In the genomic region with DNA sequence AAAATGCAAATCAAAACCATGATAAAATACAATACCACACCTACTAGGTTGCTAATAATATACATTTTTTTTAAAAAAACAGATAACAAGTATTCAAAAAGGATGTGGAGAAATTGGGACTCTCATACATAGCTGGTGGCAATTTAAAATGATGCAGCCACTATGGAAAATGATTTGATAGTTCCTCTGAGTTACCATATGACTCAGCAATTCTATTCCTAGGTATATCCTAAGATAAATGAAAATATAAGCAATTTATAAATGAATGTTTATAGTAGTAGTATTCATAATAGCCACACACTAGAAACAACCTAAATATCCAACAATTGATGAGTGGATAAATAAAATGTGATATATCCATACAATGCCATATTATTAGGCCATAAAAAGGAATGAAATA, we compare ENCODE assay signal across 22 cellular contexts.
DNase-seq lines count a peak whose midpoint lies in the region; ATAC-seq, FAIRE-seq and TF ChIP-seq lines count a peak whose summit lies in the region.
"Had no signal": no experiment of that assay in that cellular context is flagged by ENCODE, and none has a peak within 500 bp of the region (broad histone marks: within the 10 kb centered on the region; RNA-seq: fewer than 3 reads in every experiment).

No MANE protein-coding gene starts in this region.

- H3K4ac ChIP-seq in IMR-90 (ENCODE audit: low read depth, low read length) = no peak overlapping the region

- no peak overlapping the region for H2BK5ac ChIP-seq in IMR-90 (ENCODE audit: low read depth, low read length, poor library complexity, severe bottlenecking)

- no peak overlapping the region for H2BK20ac ChIP-seq in IMR-90 (ENCODE audit: low read depth, low read length)

- peaks cover 14% of the 10 kb centered on the region for H3K9me3 ChIP-seq in HepG2 (ENCODE audit: low read length)
- H3K9me3 ChIP-seq in right lobe of liver = no peaks in the 10 kb centered on the region
- H3K9me3 ChIP-seq in IMR-90 (ENCODE audit: control insufficient read depth, insufficient read depth, low read length) = no peaks in the 10 kb centered on the region
- no peaks in the 10 kb centered on the region for H3K9me3 ChIP-seq in K562 (replicated peaks; ENCODE audit: control insufficient read depth, insufficient read depth, low read depth, low read length)
- no peaks in the 10 kb centered on the region for H3K9me3 ChIP-seq in stomach
- H3K9me3 ChIP-seq: BE2C, BLaER1 had no signal

- TF ChIP-seq POLR2A in HepG2 (IDR thresholded peaks at IDR 0.05; ENCODE audit: insufficient read depth in 1 of 2, low read depth in 2 of 2, low read length in 2 of 2) (no peak), right lobe of liver (IDR thresholded peaks at IDR 0.05) (no peak), IMR-90 (IDR thresholded peaks at IDR 0.05; ENCODE audit: low read depth, low read length) (no peak), K562 (conservative IDR thresholded peaks at IDR 0.05) (no peak), stomach (IDR thresholded peaks at IDR 0.05) (no peak), H54 (IDR thresholded peaks at IDR 0.05; ENCODE audit: low read depth, low read length) (no peak)

- H4K5ac ChIP-seq in IMR-90 (ENCODE audit: low read depth, low read length) = no peak overlapping the region

- no peak overlapping the region for H3K9ac ChIP-seq in HepG2 (ENCODE audit: insufficient read depth, low read depth, low read length)
- H3K9ac ChIP-seq in IMR-90 (ENCODE audit: low read depth, low read length) = no peak overlapping the region
- no peak overlapping the region for H3K9ac ChIP-seq in K562 (ENCODE audit: insufficient read depth in 1 of 2, low read depth in 2 of 2, low read length in 2 of 2)
- H3K9ac ChIP-seq: BLaER1 had no signal

- no peak overlapping the region for H4K91ac ChIP-seq in IMR-90 (ENCODE audit: insufficient read depth, low read depth, low read length)

- no peak for TF ChIP-seq CTCF in HepG2 (CRISPR knock-in tag; IDR thresholded peaks at IDR 0.05)
- TF ChIP-seq CTCF in right lobe of liver (IDR thresholded peaks at IDR 0.05) = no peak
- TF ChIP-seq CTCF in IMR-90 (conservative IDR thresholded peaks at IDR 0.05; ENCODE audit: low read depth, low read length) = no peak
- TF ChIP-seq CTCF in K562 (IDR thresholded peaks at IDR 0.05 in 2 of 3, conservative IDR thresholded peaks at IDR 0.05 in 1 of 3; ENCODE audit: insufficient read depth in 2 of 3, low read depth in 1 of 3, low read length in 3 of 3) = no peak
- TF ChIP-seq CTCF in stomach (IDR thresholded peaks at IDR 0.05) = no peak

- H3K79me1 ChIP-seq in IMR-90 (ENCODE audit: low read depth in 1 of 2, low read length in 2 of 2) = no peaks in the 10 kb centered on the region

- H3K27me3 ChIP-seq in HepG2 (ENCODE audit: control insufficient read depth in 1 of 2, insufficient read depth in 2 of 2, low read length in 2 of 2) (no peaks in the 10 kb centered on the region), right lobe of liver (no peaks in the 10 kb centered on the region), IMR-90 (ENCODE audit: control insufficient read depth, insufficient read depth, low read length) (no peaks in the 10 kb centered on the region), K562 (ENCODE audit: control insufficient read depth in 2 of 2, insufficient read depth in 2 of 2, low read length in 2 of 2) (no peaks in the 10 kb centered on the region), stomach (no peaks in the 10 kb centered on the region)
- H3K27me3 ChIP-seq: BE2C, BLaER1 had no signal

- intact Hi-C loops in HepG2 (cut with micrococcal nuclease; ENCODE audit: unreplicated experiment) = no loop called here
- intact Hi-C loops in right lobe of liver (cut with DNase I) = no loop called here
- intact Hi-C loops in IMR-90 (cut with micrococcal nuclease) = no loop called here
- intact Hi-C loops in K562 (cut with micrococcal nuclease) = no loop called here
- intact Hi-C loops in stomach (cut with DNase I; ENCODE audit: low total_unique reads) = no loop called here

- no peak overlapping the region for H3K4me2 ChIP-seq in HepG2 (ENCODE audit: low read depth, low read length)
- H3K4me2 ChIP-seq in IMR-90 (ENCODE audit: low read depth, low read length) = no peak overlapping the region
- no peak overlapping the region for H3K4me2 ChIP-seq in K562 (ENCODE audit: insufficient read depth, low read length)
- H3K4me2 ChIP-seq: BLaER1 had no signal

- no peak overlapping the region for H3K14ac ChIP-seq in IMR-90 (replicated peaks; ENCODE audit: low read depth, low read length)

- no peaks in the 10 kb centered on the region for H3K79me2 ChIP-seq in HepG2 (ENCODE audit: insufficient read depth, low read length)
- no peaks in the 10 kb centered on the region for H3K79me2 ChIP-seq in K562 (ENCODE audit: control insufficient read depth, insufficient read depth, low read length)

- no peak overlapping the region for H2BK120ac ChIP-seq in IMR-90 (ENCODE audit: low read depth, low read length)

- FAIRE-seq in HepG2 (lab: Jason Lieb, UNC) (no peak), K562 (lab: Jason Lieb, UNC) (no peak), H54 (lab: Jason Lieb, UNC) (no peak)
- FAIRE-seq: D721Med, G401.6, GM12891, GM19239 had no signal

- DNase-seq in HepG2 (ENCODE audit: low spot score) (no peak), right lobe of liver (no peak), IMR-90 (no peak), K562 (ENCODE audit: extremely low read depth in 1 of 4, low spot score in 3 of 4) (no peak), C1 segment of cervical spinal cord (lab: John Stamatoyannopoulos, UW) (no peak), stomach (no peak), H54 (ENCODE audit: insufficient read length, low spot score) (no peak)
- DNase-seq: ACHN; BE2C; Caco-2; Calu3; CD4-positive, alpha-beta T cell; CD8-positive, alpha-beta T cell; DMS79 treated with DMSO at 0.1 percent for 48 hours; GF-D8 had no signal

- TF ChIP-seq RAD21 in HepG2 (CRISPR knock-in tag; IDR thresholded peaks at IDR 0.05) (no peak), IMR-90 (IDR thresholded peaks at IDR 0.05; ENCODE audit: low read length) (no peak), K562 (CRISPR knock-in tag; conservative IDR thresholded peaks at IDR 0.05 in 1 of 2, IDR thresholded peaks at IDR 0.05 in 1 of 2) (no peak)

- H3K56ac ChIP-seq in IMR-90 (ENCODE audit: extremely low read depth, insufficient read depth, low read length) = no peak overlapping the region

- dilution Hi-C loops in IMR-90 (cut with HindIII; ENCODE audit: low sequenced_read_pairs, unreplicated experiment) = no loop called here

- no peak overlapping the region for H2AFZ ChIP-seq in HepG2 (ENCODE audit: low read length)
- H2AFZ ChIP-seq in IMR-90 (replicated peaks; ENCODE audit: low read length, poor library complexity) = no peak overlapping the region
- H2AFZ ChIP-seq in K562 (ENCODE audit: low read depth, low read length) = no peak overlapping the region

- no peak overlapping the region for H3K23ac ChIP-seq in IMR-90 (ENCODE audit: low read depth, low read length)

- no peak overlapping the region for H2AK9ac ChIP-seq in IMR-90 (replicated peaks; ENCODE audit: low read depth, low read length, poor library complexity)

- no peak for ATAC-seq in HepG2
- ATAC-seq in right lobe of liver = no peak
- ATAC-seq in IMR-90 (ENCODE audit: low read depth) = no peak
- no peak for ATAC-seq in K562
- ATAC-seq: CD8-positive, alpha-beta T cell had no signal

- POLR2A ChIA-PET in HepG2 (lab: Yijun Ruan, JAX) (no interaction called here), IMR-90 (lab: Charles Lee; ENCODE audit: unreplicated experiment) (no interaction called here), K562 (lab: Yijun Ruan, JAX) (no interaction called here)

- no TSS peak for BruUV-seq in HepG2 (replicated peaks; lab: Mats Ljungman, UMichigan)
- no TSS peak for BruUV-seq in IMR-90 (replicated peaks; lab: Mats Ljungman, UMichigan)
- BruUV-seq in K562 (replicated peaks; lab: Mats Ljungman, UMichigan) = no TSS peak

- H2AK5ac ChIP-seq in IMR-90 (ENCODE audit: low read depth, low read length) = no peak overlapping the region

- no peak overlapping the region for H4K8ac ChIP-seq in IMR-90 (ENCODE audit: low read depth in 2 of 2, low read length in 2 of 2)

- no peak overlapping the region for H3K4me3 ChIP-seq in HepG2 (replicated peaks in 1 of 3; ENCODE audit: insufficient read depth in 1 of 3, low read depth in 2 of 3, low read length in 3 of 3)
- no peak overlapping the region for H3K4me3 ChIP-seq in right lobe of liver
- H3K4me3 ChIP-seq in IMR-90 (ENCODE audit: insufficient read depth, low read depth, low read length) = no peak overlapping the region
- no peak overlapping the region for H3K4me3 ChIP-seq in K562
- H3K4me3 ChIP-seq in stomach = no peak overlapping the region
- H3K4me3 ChIP-seq: BLaER1 had no signal

- TF ChIP-seq EP300 in HepG2 (IDR thresholded peaks at IDR 0.05; ENCODE audit: low read depth in 2 of 2, low read length in 2 of 2) = no peak
- no peak for TF ChIP-seq EP300 in HepG2 (CRISPR knock-in tag; IDR thresholded peaks at IDR 0.05; ENCODE audit: borderline replicate concordance)
- TF ChIP-seq EP300 in K562 (IDR thresholded peaks at IDR 0.05; ENCODE audit: low read length) = no peak
- TF ChIP-seq EP300 in stomach (IDR thresholded peaks at IDR 0.05) = no peak

- no peak overlapping the region for H3K18ac ChIP-seq in IMR-90 (ENCODE audit: low read depth, low read length)

- H2BK15ac ChIP-seq in IMR-90 (ENCODE audit: low read depth, low read length) = no peak overlapping the region

- CTCF ChIA-PET in HepG2 (lab: Yijun Ruan, JAX; ENCODE audit: low intra/inter-chr PET ratio, low total read pairs) (no interaction called here), IMR-90 (lab: Yijun Ruan, JAX) (interaction anchor here (1.3 kb wide), 1 partner anchor 25 kb away, joined by 3 read pairs; no protein-coding TSS in a partner anchor), K562 (lab: Yijun Ruan, JAX; ENCODE audit: low intra/inter-chr PET ratio) (no interaction called here)

- H3K36me3 ChIP-seq in HepG2 (replicated peaks in 1 of 2; ENCODE audit: control insufficient read depth in 1 of 2, insufficient read depth in 2 of 2, low read length in 2 of 2) = no peaks in the 10 kb centered on the region
- H3K36me3 ChIP-seq in right lobe of liver = no peaks in the 10 kb centered on the region
- H3K36me3 ChIP-seq in IMR-90 (ENCODE audit: control insufficient read depth, insufficient read depth, low read length) = no peaks in the 10 kb centered on the region
- no peaks in the 10 kb centered on the region for H3K36me3 ChIP-seq in K562 (ENCODE audit: control insufficient read depth, insufficient read depth, low read length)
- H3K36me3 ChIP-seq in stomach = no peaks in the 10 kb centered on the region
- H3K36me3 ChIP-seq: BE2C, BLaER1 had no signal

- no peaks in the 10 kb centered on the region for H4K20me1 ChIP-seq in HepG2 (ENCODE audit: insufficient read depth, low read length)
- H4K20me1 ChIP-seq in IMR-90 (ENCODE audit: insufficient read depth, low read length) = no peaks in the 10 kb centered on the region
- no peaks in the 10 kb centered on the region for H4K20me1 ChIP-seq in K562 (replicated peaks; ENCODE audit: control insufficient read depth, insufficient read depth, low read length)
- H4K20me1 ChIP-seq: BLaER1 had no signal

- H3K27ac ChIP-seq in HepG2 (ENCODE audit: extremely low read length, insufficient read depth, low read length) (no peak overlapping the region), right lobe of liver (no peak overlapping the region), IMR-90 (ENCODE audit: insufficient read depth, low read length) (no peak overlapping the region), K562 (ENCODE audit: extremely low read depth, low read depth, low read length) (no peak overlapping the region), stomach (no peak overlapping the region)
- H3K27ac ChIP-seq: 22Rv1, BLaER1, C4-2B had no signal

- in situ Hi-C loops in HepG2 (cut with HindIII; ENCODE audit: extremely low pct_ligation_motif_present, low pct_unique_long_range_greater_than_20kb) = no loop called here
- in situ Hi-C loops in IMR-90 (cut with MboI; ENCODE audit: low sequenced_read_pairs) = no loop called here
- in situ Hi-C loops in K562 (cut with MboI) = no loop called here

- H3K4me1 ChIP-seq in HepG2 (ENCODE audit: insufficient read depth, low read length) (no peaks in the 10 kb centered on the region), right lobe of liver (no peaks in the 10 kb centered on the region), IMR-90 (ENCODE audit: control insufficient read depth, insufficient read depth, low read length) (peaks cover 2% of the 10 kb centered on the region; the same call in 1 of the 2 replicates), K562 (replicated peaks in 1 of 2; ENCODE audit: control insufficient read depth in 2 of 2, insufficient read depth in 2 of 2, low read length in 2 of 2) (peaks cover 0 to 4% of the 10 kb centered on the region in 2 experiments; a peak in 1 of 5 replicates), stomach (no peaks in the 10 kb centered on the region)
- H3K4me1 ChIP-seq: BE2C, BLaER1, Caco-2 had no signal

- no peaks in the 10 kb centered on the region for H3K9me1 ChIP-seq in IMR-90 (ENCODE audit: insufficient read depth, low read length)
- H3K9me1 ChIP-seq in K562 (ENCODE audit: control insufficient read depth, insufficient read depth, low read length) = no peaks in the 10 kb centered on the region
